In the genomic region with DNA sequence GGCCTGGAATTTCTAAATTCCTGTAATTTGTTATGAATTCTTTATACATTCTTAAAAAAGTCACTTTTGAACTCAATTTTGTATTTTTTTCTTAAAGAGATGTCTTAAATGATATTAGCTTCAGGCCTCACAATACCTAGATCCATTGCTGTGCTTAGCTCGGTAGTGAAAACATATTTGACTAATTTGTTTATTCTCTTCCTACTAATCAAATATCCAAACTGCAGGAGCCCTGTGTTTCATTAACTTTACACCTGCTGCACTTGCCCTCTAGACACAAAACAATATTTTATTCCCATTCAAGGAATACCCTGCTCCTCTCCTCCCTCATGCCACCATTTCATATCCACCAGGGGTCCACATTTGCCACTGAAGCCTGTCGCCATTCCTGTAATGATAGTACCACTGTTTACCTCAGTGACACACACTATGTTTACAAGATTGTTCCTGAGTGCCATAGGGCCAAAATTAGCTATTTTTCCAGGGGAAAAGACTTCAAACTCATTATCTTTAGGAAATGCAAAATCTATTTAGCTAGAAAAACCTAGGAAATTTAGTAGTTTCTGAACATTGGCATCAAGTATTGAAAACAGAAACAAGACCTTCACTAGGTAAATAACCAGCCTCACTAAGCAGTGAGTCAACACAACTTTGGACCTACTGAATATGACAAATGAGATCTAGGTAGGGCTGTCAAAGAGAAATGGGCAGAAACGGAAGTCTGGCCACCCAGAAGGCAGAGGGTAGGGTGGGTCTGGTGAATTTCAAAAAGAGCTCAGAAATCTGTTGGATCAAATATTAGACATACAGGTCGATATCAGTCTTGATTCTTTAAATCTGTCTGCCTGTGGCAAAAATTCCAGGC, we compare ENCODE assay signal across 19 cellular contexts.
"Had no signal": no experiment of that assay in that cellular context is flagged by ENCODE, and none has a peak within 500 bp of the region (broad histone marks: within the 10 kb centered on the region; RNA-seq: fewer than 3 reads in every experiment).

No MANE protein-coding gene starts in this region.

- H3K36me3 Mint-ChIP-seq: immature natural killer cell; natural killer cell treated with Interleukin-12 subunit alpha and Interleukin-12 subunit beta and Interleukin-15 and Interleukin-18, amount 100 ng/mL, for 72 hours; type B pancreatic cell had no signal

- H3K4me3 Mint-ChIP-seq: activated CD4-positive, alpha-beta T cell treated with anti-CD3 and anti-CD28 coated beads, Interleukin-2, amount 10 ng/mL, durations not matched to agents 24 days and 14 days; activated T-helper 1 cell treated with anti-CD3 and anti-CD28 coated beads, Interleukin-12 subunit alpha, Interleukin-12 subunit beta, Interleukin-2, Interleukin-4 antibody, amounts not matched to agents 30 ng/mL and 10 ng/mL and 1 ng/mL, durations not matched to agents 14 hours and 24 hours and 36 hours; immature natural killer cell; natural killer cell treated with Interleukin-12 subunit alpha and Interleukin-12 subunit beta and Interleukin-15 and Interleukin-18, amount 100 ng/mL, for 72 hours; type B pancreatic cell had no signal

- H3K4me3 ChIP-seq: esophagus squamous epithelium, mucosa of descending colon, prostate gland, suprapubic skin had no signal

- H3K4me1 ChIP-seq: prostate gland, suprapubic skin had no signal

- H3K27me3 ChIP-seq: esophagus squamous epithelium, suprapubic skin had no signal

- H3K36me3 ChIP-seq: esophagus squamous epithelium, prostate gland, suprapubic skin, WERI-Rb-1 had no signal

- H3K9me3 Mint-ChIP-seq: activated CD4-positive, alpha-beta T cell treated with anti-CD3 and anti-CD28 coated beads, Interleukin-2, amount 10 ng/mL, durations not matched to agents 24 days and 14 days; activated T-helper 1 cell treated with anti-CD3 and anti-CD28 coated beads, Interleukin-12 subunit alpha, Interleukin-12 subunit beta, Interleukin-2, Interleukin-4 antibody, amounts not matched to agents 30 ng/mL and 10 ng/mL and 1 ng/mL, durations not matched to agents 14 hours and 24 hours and 36 hours; natural killer cell treated with Interleukin-12 subunit alpha and Interleukin-12 subunit beta and Interleukin-15 and Interleukin-18, amount 100 ng/mL, for 72 hours; type B pancreatic cell had no signal

- H3K27ac ChIP-seq: esophagus squamous epithelium, prostate gland, suprapubic skin, WERI-Rb-1 had no signal

- H3K9me3 ChIP-seq: esophagus squamous epithelium, mucosa of descending colon, prostate gland, suprapubic skin had no signal

- H3K4me1 Mint-ChIP-seq: activated CD4-positive, alpha-beta T cell treated with anti-CD3 and anti-CD28 coated beads, Interleukin-2, amount 10 ng/mL, durations not matched to agents 24 days and 14 days; immature natural killer cell had no signal

- H3K27ac Mint-ChIP-seq: activated CD4-positive, alpha-beta T cell treated with anti-CD3 and anti-CD28 coated beads, Interleukin-2, amount 10 ng/mL, durations not matched to agents 24 days and 14 days; activated T-helper 1 cell treated with anti-CD3 and anti-CD28 coated beads, Interleukin-12 subunit alpha, Interleukin-12 subunit beta, Interleukin-2, Interleukin-4 antibody, amounts not matched to agents 30 ng/mL and 10 ng/mL and 1 ng/mL, durations not matched to agents 14 hours and 24 hours and 36 hours; immature natural killer cell; natural killer cell treated with Interleukin-12 subunit alpha and Interleukin-12 subunit beta and Interleukin-15 and Interleukin-18, amount 100 ng/mL, for 72 hours; type B pancreatic cell had no signal

- ATAC-seq: left colon; mucosa of descending colon; natural killer cell treated with Interleukin-12 subunit alpha and Interleukin-12 subunit beta and Interleukin-15 and Interleukin-18, amount 100 ng/mL, for 72 hours; sciatic nerve had no signal

- FAIRE-seq: bronchial epithelial cell had no signal

- DNase-seq: activated CD4-positive, alpha-beta T cell treated with anti-CD3 and anti-CD28 coated beads, Interleukin-2, amount 10 ng/mL, durations not matched to agents 24 days and 14 days; activated naive CD4-positive, alpha-beta T cell; aorta; esophagus squamous epithelium; foreskin fibroblast; glutamatergic neuron; immature natural killer cell; left colon; mucosa of descending colon; nucleus accumbens; stimulated activated naive CD4-positive, alpha-beta T cell; WERI-Rb-1 had no signal
